ENCODE assay signal across 37 cellular contexts in the genomic region with DNA sequence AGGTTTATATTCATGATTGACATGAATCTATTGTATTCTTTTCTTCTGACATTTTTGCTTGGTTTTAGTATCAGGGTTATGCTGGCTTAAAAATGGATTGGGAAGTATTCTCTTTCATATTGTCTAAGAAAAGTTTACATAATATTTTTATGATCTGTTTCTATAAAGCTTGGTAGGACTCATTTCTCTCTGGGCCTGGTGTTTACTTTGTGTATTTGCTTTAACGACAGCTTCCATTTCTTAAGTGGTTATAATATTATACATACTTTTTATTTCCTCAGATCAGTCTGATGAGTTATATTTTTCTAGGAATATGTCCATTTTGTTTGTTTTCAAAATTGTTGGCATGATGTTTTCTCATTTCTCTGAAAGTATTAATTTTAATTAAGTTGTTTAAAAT. TPM values are rescaled to one million over a fixed set of nuclear protein-coding genes. Genes with fewer than 3 reads are reported as not detected.
"Had no signal": no experiment of that assay in that cellular context is flagged by ENCODE, and none has a peak within 500 bp of the region (broad histone marks: within the 10 kb centered on the region; RNA-seq: fewer than 3 reads in every experiment).

No MANE protein-coding gene starts in this region.

- H3K36me3 ChIP-seq: adrenal gland, breast epithelium, WERI-Rb-1 had no signal

- H3K27me3 Mint-ChIP-seq: activated B cell treated with CpG ODN at 0.5 μM for 24 hours; brain; dendritic cell treated with granulocyte-macrophage colony-stimulating factor and Interleukin-4, amounts not matched to agents 40 ng/mL and 50 ng/mL, for 4 days had no signal

- H3K4me1 Mint-ChIP-seq: activated B cell treated with CpG ODN at 0.5 μM for 24 hours; activated CD8-positive, alpha-beta memory T cell treated with anti-CD3 and anti-CD28 coated beads, Interleukin-2, amount 10 ng/mL, durations not matched to agents 7 days and 5 days; activated naive CD4-positive, alpha-beta T cell treated with anti-CD3 and anti-CD28 coated beads, Interleukin-2, amount 50 U/mL, for 24 hours; activated naive CD8-positive, alpha-beta T cell treated with anti-CD3 and anti-CD28 coated beads, Interleukin-2, amount 50 U/mL, for 24 hours; endodermal cell; T-helper 17 cell had no signal

- H3K27ac ChIP-seq: adrenal gland, breast epithelium, cardiac muscle cell, coronary artery, WERI-Rb-1 had no signal

- H3K4me3 ChIP-seq: adrenal gland, breast epithelium, cardiac muscle cell, coronary artery, dorsolateral prefrontal cortex, heart left ventricle had no signal

- DNase-seq: activated B cell treated with CpG ODN at 0.5 μM for 24 hours; activated CD4-positive, alpha-beta T cell treated with anti-CD3 and anti-CD28 coated beads for 48 hours; activated CD4-positive, alpha-beta T cell treated with anti-CD3 and anti-CD28 coated beads, Interleukin-2, amount 50 U/mL, for 1 hour; activated CD4-positive, alpha-beta T cell treated with anti-CD3 and anti-CD28 coated beads, Interleukin-2, amount 50 U/mL, for 48 hours; activated CD8-positive, alpha-beta memory T cell treated with anti-CD3 and anti-CD28 coated beads, Interleukin-2, amount 10 ng/mL, durations not matched to agents 7 days and 5 days; activated CD8-positive, alpha-beta memory T cell treated with anti-CD3 and anti-CD28 coated beads, Interleukin-2, amount 50 U/mL, for 4 hours; activated CD8-positive, alpha-beta T cell treated with anti-CD3 and anti-CD28 coated beads for 36 hours; activated effector memory CD4-positive, alpha-beta T cell treated with anti-CD3 and anti-CD28 coated beads, Interleukin-2, amount 50 U/mL, for 16 hours; activated naive CD4-positive, alpha-beta T cell treated with anti-CD3 and anti-CD28 coated beads for 36 hours; activated naive CD8-positive, alpha-beta T cell treated with anti-CD3 and anti-CD28 coated beads for 36 hours; activated naive CD8-positive, alpha-beta T cell treated with anti-CD3 and anti-CD28 coated beads, Interleukin-2, amount 50 U/mL, for 24 hours; activated T-cell treated with anti-CD3 and anti-CD28 coated beads, Interleukin-2, amount 50 U/mL, for 1 hour; activated T-cell treated with anti-CD3 and anti-CD28 coated beads, Interleukin-2, amount 50 U/mL, for 48 hours; adrenal gland; amygdala; aorta; central memory CD4-positive, alpha-beta T cell; dorsolateral prefrontal cortex; effector memory CD4-positive, alpha-beta T cell; endodermal cell; foreskin fibroblast; glutamatergic neuron; heart left ventricle; T-helper 17 cell; T1000; WERI-Rb-1 had no signal

- H3K9me3 ChIP-seq: adrenal gland, breast epithelium had no signal

- H3K4me3 Mint-ChIP-seq: activated B cell treated with CpG ODN at 0.5 μM for 24 hours; activated CD8-positive, alpha-beta memory T cell treated with anti-CD3 and anti-CD28 coated beads, Interleukin-2, amount 10 ng/mL, durations not matched to agents 7 days and 5 days; activated CD8-positive, alpha-beta T cell treated with anti-CD3 and anti-CD28 coated beads for 36 hours; activated naive CD4-positive, alpha-beta T cell treated with anti-CD3 and anti-CD28 coated beads for 36 hours; activated naive CD4-positive, alpha-beta T cell treated with anti-CD3 and anti-CD28 coated beads, Interleukin-2, amount 50 U/mL, for 24 hours; activated naive CD8-positive, alpha-beta T cell treated with anti-CD3 and anti-CD28 coated beads for 36 hours; activated naive CD8-positive, alpha-beta T cell treated with anti-CD3 and anti-CD28 coated beads, Interleukin-2, amount 50 U/mL, for 24 hours; activated T-helper 1 cell treated with anti-CD3 and anti-CD28 coated beads, Interleukin-12 subunit alpha, Interleukin-12 subunit beta, Interleukin-2, Interleukin-4 antibody, amounts not matched to agents 30 ng/mL and 10 ng/mL and 1 ng/mL, durations not matched to agents 14 hours and 24 hours and 36 hours; brain; dendritic cell treated with granulocyte-macrophage colony-stimulating factor and Interleukin-4, amounts not matched to agents 40 ng/mL and 50 ng/mL, for 4 days; endodermal cell; T-helper 17 cell; T-helper 2 cell treated with Interferon-gamma antibody and Interleukin-4, amounts not matched to agents 5 μg/mL and 100 μg/mL, for 36 hours had no signal

- H3K4me1 ChIP-seq: adrenal gland, breast epithelium had no signal

- H3K9me3 Mint-ChIP-seq: activated B cell treated with CpG ODN at 0.5 μM for 24 hours; activated CD8-positive, alpha-beta T cell treated with anti-CD3 and anti-CD28 coated beads for 36 hours; activated naive CD4-positive, alpha-beta T cell treated with anti-CD3 and anti-CD28 coated beads for 36 hours; activated naive CD4-positive, alpha-beta T cell treated with anti-CD3 and anti-CD28 coated beads, Interleukin-2, amount 50 U/mL, for 24 hours; activated naive CD8-positive, alpha-beta T cell treated with anti-CD3 and anti-CD28 coated beads for 36 hours; activated naive CD8-positive, alpha-beta T cell treated with anti-CD3 and anti-CD28 coated beads, Interleukin-2, amount 50 U/mL, for 24 hours; activated T-helper 1 cell treated with anti-CD3 and anti-CD28 coated beads, Interleukin-12 subunit alpha, Interleukin-12 subunit beta, Interleukin-2, Interleukin-4 antibody, amounts not matched to agents 30 ng/mL and 10 ng/mL and 1 ng/mL, durations not matched to agents 14 hours and 24 hours and 36 hours; activated T-helper 2 cell treated with anti-CD3 and anti-CD28 coated beads, Interferon-gamma antibody, Interleukin-2, Interleukin-4, amounts not matched to agents 10 μg/mL and 5 μg/mL and 100 μg/mL, durations not matched to agents 14 hours and 24 hours and 36 hours; dendritic cell treated with granulocyte-macrophage colony-stimulating factor and Interleukin-4, amounts not matched to agents 40 ng/mL and 50 ng/mL, for 4 days; endodermal cell; T-helper 2 cell treated with Interferon-gamma antibody and Interleukin-4, amounts not matched to agents 5 μg/mL and 100 μg/mL, for 36 hours had no signal

- ATAC-seq: activated CD4-positive, CD25-positive, alpha-beta regulatory T cell treated with anti-CD3 and anti-CD28 coated beads, Interleukin-2, amount 50 U/mL, for 24 hours; activated CD8-positive, alpha-beta memory T cell treated with anti-CD3 and anti-CD28 coated beads, Interleukin-2, amount 10 ng/mL, durations not matched to agents 7 days and 5 days; activated CD8-positive, alpha-beta T cell treated with anti-CD3 and anti-CD28 coated beads for 36 hours; activated naive CD8-positive, alpha-beta T cell treated with anti-CD3 and anti-CD28 coated beads, Interleukin-2, amount 50 U/mL, for 24 hours; esophagus mucosa; heart left ventricle; T-helper 17 cell had no signal

- H3K27ac Mint-ChIP-seq: activated B cell treated with CpG ODN at 0.5 μM for 24 hours; activated CD8-positive, alpha-beta memory T cell treated with anti-CD3 and anti-CD28 coated beads, Interleukin-2, amount 10 ng/mL, durations not matched to agents 7 days and 5 days; activated CD8-positive, alpha-beta T cell treated with anti-CD3 and anti-CD28 coated beads for 36 hours; activated naive CD4-positive, alpha-beta T cell treated with anti-CD3 and anti-CD28 coated beads for 36 hours; activated naive CD4-positive, alpha-beta T cell treated with anti-CD3 and anti-CD28 coated beads, Interleukin-2, amount 50 U/mL, for 24 hours; activated naive CD8-positive, alpha-beta T cell treated with anti-CD3 and anti-CD28 coated beads for 36 hours; activated naive CD8-positive, alpha-beta T cell treated with anti-CD3 and anti-CD28 coated beads, Interleukin-2, amount 50 U/mL, for 24 hours; activated T-helper 1 cell treated with anti-CD3 and anti-CD28 coated beads, Interleukin-12 subunit alpha, Interleukin-12 subunit beta, Interleukin-2, Interleukin-4 antibody, amounts not matched to agents 30 ng/mL and 10 ng/mL and 1 ng/mL, durations not matched to agents 14 hours and 24 hours and 36 hours; activated T-helper 2 cell treated with anti-CD3 and anti-CD28 coated beads, Interferon-gamma antibody, Interleukin-2, Interleukin-4, amounts not matched to agents 10 μg/mL and 5 μg/mL and 100 μg/mL, durations not matched to agents 14 hours and 24 hours and 36 hours; brain; dendritic cell treated with granulocyte-macrophage colony-stimulating factor and Interleukin-4, amounts not matched to agents 40 ng/mL and 50 ng/mL, for 4 days; endodermal cell; T-helper 17 cell; T-helper 2 cell treated with Interferon-gamma antibody and Interleukin-4, amounts not matched to agents 5 μg/mL and 100 μg/mL, for 36 hours had no signal

- H3K27me3 ChIP-seq: adrenal gland, breast epithelium, cardiac muscle cell, dorsolateral prefrontal cortex, heart left ventricle had no signal

- H3K36me3 Mint-ChIP-seq: activated CD8-positive, alpha-beta memory T cell treated with anti-CD3 and anti-CD28 coated beads, Interleukin-2, amount 10 ng/mL, durations not matched to agents 7 days and 5 days; activated naive CD4-positive, alpha-beta T cell treated with anti-CD3 and anti-CD28 coated beads, Interleukin-2, amount 50 U/mL, for 24 hours; activated naive CD8-positive, alpha-beta T cell treated with anti-CD3 and anti-CD28 coated beads for 36 hours had no signal

RNA-seq across cellular contexts. Expression of a gene that starts 31.1 kb away (rescaled TPM):
- total RNA-seq: activated CD8-positive, alpha-beta T cell treated with anti-CD3 and anti-CD28 coated beads for 36 hours; activated naive CD4-positive, alpha-beta T cell treated with anti-CD3 and anti-CD28 coated beads for 36 hours; activated naive CD8-positive, alpha-beta T cell treated with anti-CD3 and anti-CD28 coated beads for 36 hours; activated T-helper 1 cell treated with anti-CD3 and anti-CD28 coated beads, Interleukin-12 subunit alpha, Interleukin-12 subunit beta, Interleukin-2, Interleukin-4 antibody, amounts not matched to agents 30 ng/mL and 10 ng/mL and 1 ng/mL, durations not matched to agents 14 hours and 24 hours and 36 hours; T-helper 17 cell had no signal
